Comparison of ENCODE assay signal across 11 cellular contexts in genomic region chr5:180787025-180787424, GRCh38. TPM values are rescaled to one million over a fixed set of nuclear protein-coding genes. Genes with fewer than 3 reads are reported as not detected.
DNase-seq lines count a peak whose midpoint lies in the region; ATAC-seq, FAIRE-seq and TF ChIP-seq lines count a peak whose summit lies in the region.
"Had no signal": no experiment of that assay in that cellular context is flagged by ENCODE, and none has a peak within 500 bp of the region (broad histone marks: within the 10 kb centered on the region; RNA-seq: fewer than 3 reads in every experiment).

No MANE protein-coding gene starts in this region.

- H3K36me3 Mint-ChIP-seq in H9 (ENCODE audit: insufficient read depth in 1 of 3, low read depth in 3 of 3): peaks cover 9 to 28% (median 26%) of the 10 kb centered on the region in 3 experiments; a peak in 6 of 7 replicates
- peaks cover 14% of the 10 kb centered on the region for H3K36me3 Mint-ChIP-seq in activated CD8-positive, alpha-beta memory T cell treated with anti-CD3 and anti-CD28 coated beads, Interleukin-2, amount 10 ng/mL, durations not matched to agents 7 days and 5 days

- H4K20me1 ChIP-seq in H9 (ENCODE audit: control insufficient read depth, insufficient read depth, insufficient read length) (no peaks in the 10 kb centered on the region), smooth muscle cell (ENCODE audit: low read depth) (peaks cover 72% of the 10 kb centered on the region)

- H3K79me1 ChIP-seq in H9 (ENCODE audit: insufficient read depth, low read depth, low read length, poor library complexity, severe bottlenecking): no peaks in the 10 kb centered on the region

- no peak for ATAC-seq in activated CD8-positive, alpha-beta memory T cell treated with anti-CD3 and anti-CD28 coated beads, Interleukin-2, amount 10 ng/mL, durations not matched to agents 7 days and 5 days
- ATAC-seq in HG03196 (IDR thresholded peaks at IDR 0.05; ENCODE audit: unreplicated experiment): no peak

- H3K4me1 ChIP-seq in H9 (ENCODE audit: insufficient read depth, low read length): peaks cover 12% of the 10 kb centered on the region; the same call in 1 of the 2 replicates
- H3K4me1 ChIP-seq in smooth muscle cell (ENCODE audit: low read depth): peaks cover 33% of the 10 kb centered on the region
- H3K4me1 ChIP-seq: colonic mucosa had no signal

- H3K18ac ChIP-seq in H9 (ENCODE audit: insufficient read length, low read depth, low read length): peak overlapping the region; percentile 15

- H4K91ac ChIP-seq in H9 (ENCODE audit: insufficient read length, low read depth, low read length): peak overlapping the region; percentile 69

- TF ChIP-seq CTCF in H9 (conservative IDR thresholded peaks at IDR 0.05) (0 out of 3 replicates have a peak, but pooled peaks have one; percentile 25), smooth muscle cell (IDR thresholded peaks at IDR 0.05; ENCODE audit: borderline replicate concordance, insufficient read depth, poor library complexity, severe bottlenecking) (no peak)

- H3K36me3 ChIP-seq in smooth muscle cell (ENCODE audit: low read depth): no peaks in the 10 kb centered on the region

- peak overlapping the region; percentile 84 for H2BK12ac ChIP-seq in H9 (ENCODE audit: insufficient read length, low read depth, low read length)

- no peak overlapping the region for H2BK15ac ChIP-seq in H9 (ENCODE audit: low read depth, low read length)

- H3K4me2 ChIP-seq in H9 (ENCODE audit: insufficient read depth, insufficient read length, low read length) (no peak overlapping the region), smooth muscle cell (peak overlapping the region; percentile 60)

- 0 out of 2 replicates have a peak overlapping the region, but pooled peaks have one; percentile 26 for H3K14ac ChIP-seq in H9 (ENCODE audit: insufficient read depth, low read length)

- H4K5ac ChIP-seq in H9 (ENCODE audit: insufficient read length, low read depth, low read length): no peak overlapping the region

- peaks cover 29% of the 10 kb centered on the region for H3F3A ChIP-seq in smooth muscle cell (ENCODE audit: low read depth)

- peaks cover 1% of the 10 kb centered on the region; the same call in 1 of the 2 replicates for H3K27me3 Mint-ChIP-seq in H9 (ENCODE audit: low read depth)
- H3K27me3 Mint-ChIP-seq in activated CD8-positive, alpha-beta memory T cell treated with anti-CD3 and anti-CD28 coated beads, Interleukin-2, amount 10 ng/mL, durations not matched to agents 7 days and 5 days: no peaks in the 10 kb centered on the region

- H3K79me2 ChIP-seq in H9 (ENCODE audit: insufficient read depth, low read length) (no peaks in the 10 kb centered on the region), smooth muscle cell (ENCODE audit: low read depth) (peaks cover 28% of the 10 kb centered on the region)

- H3K56ac ChIP-seq in H9 (ENCODE audit: insufficient read length, low read depth, low read length): no peak overlapping the region

- no peak overlapping the region for H3K27ac ChIP-seq in H9 (ENCODE audit: insufficient read length, low read depth, low read length)
- peak overlapping the region; percentile 81 for H3K27ac ChIP-seq in smooth muscle cell (ENCODE audit: low read depth)

- WGBS in H9 (ENCODE audit: extremely low coverage, insufficient read length, low lambda C conversion rate): no CpG with 5 or more reads among the region's 9 CpGs
- 56% methylated on average over 9 of the region's 9 CpGs for WGBS in smooth muscle cell (ENCODE audit: low lambda C conversion rate)

- no peak overlapping the region for H3T11ph ChIP-seq in H9 (ENCODE audit: low read length)

- no peak overlapping the region for H3K9ac ChIP-seq in H9 (ENCODE audit: extremely low read depth, insufficient read length, low read length)
- H3K9ac ChIP-seq in smooth muscle cell (ENCODE audit: low read depth): peak overlapping the region; percentile 2

- H3K4me1 Mint-ChIP-seq in H9: peaks cover 46 to 52% of the 10 kb centered on the region in 2 experiments
- peaks cover 15% of the 10 kb centered on the region for H3K4me1 Mint-ChIP-seq in activated CD8-positive, alpha-beta memory T cell treated with anti-CD3 and anti-CD28 coated beads, Interleukin-2, amount 10 ng/mL, durations not matched to agents 7 days and 5 days

- H3K23me2 ChIP-seq in H9 (ENCODE audit: insufficient read length, low read depth, low read length, poor library complexity, severe bottlenecking): no peaks in the 10 kb centered on the region

- no peak overlapping the region for H2BK120ac ChIP-seq in H9 (ENCODE audit: low read depth, low read length, poor library complexity, severe bottlenecking)

- no peak overlapping the region for H2BK5ac ChIP-seq in H9 (ENCODE audit: insufficient read length, low read length)

- TF ChIP-seq POLR2A in H54 (IDR thresholded peaks at IDR 0.05; ENCODE audit: low read depth, low read length): no peak

- H2AFZ ChIP-seq in H9 (ENCODE audit: low read length): no peak overlapping the region
- no peak overlapping the region for H2AFZ ChIP-seq in smooth muscle cell (ENCODE audit: low read depth)

- H2BK20ac ChIP-seq in H9 (ENCODE audit: low read depth, low read length, poor library complexity, severe bottlenecking): no peak overlapping the region

- DNase-seq in H9 (no peak), left kidney (ENCODE audit: low read depth, low spot score) (peak; percentile 31), smooth muscle cell (lab: John Stamatoyannopoulos, UW; ENCODE audit: unreplicated experiment) (no peak), NCI-H2029 (lab: John Stamatoyannopoulos, UW) (no peak), H54 (ENCODE audit: insufficient read length, low spot score) (no peak), NCI-H345 (lab: John Stamatoyannopoulos, UW) (no peak)
- DNase-seq in activated CD8-positive, alpha-beta memory T cell treated with anti-CD3 and anti-CD28 coated beads, Interleukin-2, amount 10 ng/mL, durations not matched to agents 7 days and 5 days: no peak
- DNase-seq: stimulated activated naive CD4-positive, alpha-beta T cell treated with Interleukin-2 at 50 U/mL for 16 hours had no signal

- peaks cover 3 to 4% of the 10 kb centered on the region in 2 experiments for H3K9me3 Mint-ChIP-seq in H9
- no peaks in the 10 kb centered on the region for H3K9me3 Mint-ChIP-seq in activated CD8-positive, alpha-beta memory T cell treated with anti-CD3 and anti-CD28 coated beads, Interleukin-2, amount 10 ng/mL, durations not matched to agents 7 days and 5 days (ENCODE audit: low read depth)

- H3K27me3 ChIP-seq in H9 (ENCODE audit: insufficient read depth, low read length) (no peaks in the 10 kb centered on the region), smooth muscle cell (ENCODE audit: low read depth) (no peaks in the 10 kb centered on the region)
- H3K27me3 ChIP-seq: colonic mucosa had no signal

- CTCF ChIA-PET in activated CD8-positive, alpha-beta memory T cell treated with anti-CD3 and anti-CD28 coated beads, Interleukin-2, amount 10 ng/mL, durations not matched to agents 7 days and 5 days (lab: Charles Lee): interaction anchor here (1.8 kb wide), 1 partner anchor 9 kb away, joined by 8 read pairs; no protein-coding TSS in a partner anchor

- no peak overlapping the region for H3K4me3 ChIP-seq in smooth muscle cell
- H3K4me3 ChIP-seq: colonic mucosa had no signal

- no peak overlapping the region for H3K4ac ChIP-seq in H9 (ENCODE audit: low read depth, low read length)

- no peak for FAIRE-seq in H54 (lab: Jason Lieb, UNC)

- H2AK5ac ChIP-seq in H9 (ENCODE audit: insufficient read length, low read length): no peak overlapping the region

- no peaks in the 10 kb centered on the region for H3K9me3 ChIP-seq in H9 (ENCODE audit: control insufficient read depth, low read depth, low read length)
- H3K9me3 ChIP-seq in smooth muscle cell (replicated peaks; ENCODE audit: low read depth): no peaks in the 10 kb centered on the region
- H3K9me3 ChIP-seq: colonic mucosa had no signal

- H4K8ac ChIP-seq in H9 (replicated peaks; ENCODE audit: insufficient read length, low read depth, low read length): no peak overlapping the region

- no peak overlapping the region for H3K23ac ChIP-seq in H9 (ENCODE audit: insufficient read length, low read depth, low read length)

- H3K27ac Mint-ChIP-seq in H9: peak overlapping the region; percentile 95 to 97 (median 96); a peak in 6 of 7 replicates
- H3K27ac Mint-ChIP-seq in activated CD8-positive, alpha-beta memory T cell treated with anti-CD3 and anti-CD28 coated beads, Interleukin-2, amount 10 ng/mL, durations not matched to agents 7 days and 5 days: peak overlapping the region; percentile 6

- H3K4me3 Mint-ChIP-seq in H9: peak overlapping the region in 1 of 2 experiments; percentile 41; a peak in 3 of 5 replicates
- H3K4me3 Mint-ChIP-seq in activated CD8-positive, alpha-beta memory T cell treated with anti-CD3 and anti-CD28 coated beads, Interleukin-2, amount 10 ng/mL, durations not matched to agents 7 days and 5 days: no peak overlapping the region

RNA-seq across cellular contexts. Expression of gene MGAT1, which starts 15.6 kb away (rescaled TPM):
- 72.2 and 72.7 TPM in 2 replicates for total RNA-seq in H9 (2021)
- 100 to 1,000 TPM; 141 to 142 TPM for total RNA-seq in activated CD8-positive, alpha-beta memory T cell treated with anti-CD3 and anti-CD28 coated beads, Interleukin-2, amount 10 ng/mL, durations not matched to agents 7 days and 5 days
- 128 and 144 TPM in 2 replicates for total RNA-seq in smooth muscle cell
- polyA plus RNA-seq in smooth muscle cell: 149 and 161 TPM in 2 replicates

RNA-seq across cellular contexts. Expression of gene OR2Y1, which starts 47.2 kb away (rescaled TPM):
- not detected in 2 replicates for total RNA-seq in H9 (2021)
- total RNA-seq in activated CD8-positive, alpha-beta memory T cell treated with anti-CD3 and anti-CD28 coated beads, Interleukin-2, amount 10 ng/mL, durations not matched to agents 7 days and 5 days: not detected
- total RNA-seq in smooth muscle cell: not detected in 2 replicates
- not detected in 2 replicates for polyA plus RNA-seq in smooth muscle cell
- total RNA-seq: colonic mucosa, mononuclear cell had no signal
